30 cellular contexts compared by ENCODE assay signal in genomic region chr21:42203936-42204335, GRCh38.
"Had no signal": no experiment of that assay in that cellular context is flagged by ENCODE, and none has a peak within 500 bp of the region (broad histone marks: within the 10 kb centered on the region; RNA-seq: fewer than 3 reads in every experiment).

No MANE protein-coding gene starts in this region.

- DNase-seq: natural killer cell; occipital lobe; ovary; psoas muscle; right cardiac atrium; spleen; stimulated activated CD4-positive, alpha-beta T cell treated with anti-CD3 and anti-CD28 coated beads, Interleukin-12 subunit alpha, Interleukin-12 subunit beta, amount 100 ng/mL, for 4 hours; stimulated activated CD4-positive, alpha-beta T cell treated with anti-CD3 and anti-CD28 coated beads, Interleukin-1b, Interleukin-23, amount 100 ng/mL, for 48 hours; stimulated activated CD4-positive, alpha-beta T cell treated with anti-CD3 and anti-CD28 coated beads, Interleukin-4, amount 100 ng/mL, for 1 hour; stimulated activated CD4-positive, alpha-beta T cell treated with anti-CD3 and anti-CD28 coated beads, Interleukin-4, amount 100 ng/mL, for 4 hours; stimulated activated CD8-positive, alpha-beta memory T cell treated with anti-CD3 and anti-CD28 coated beads, Interleukin-4, amount 100 ng/mL, for 48 hours; stimulated activated naive CD4-positive, alpha-beta T cell; stimulated activated naive CD8-positive, alpha-beta T cell treated with anti-CD3 and anti-CD28 coated beads, Interleukin-15, amount 100 ng/mL, for 72 hours; stimulated activated naive CD8-positive, alpha-beta T cell treated with anti-CD3 and anti-CD28 coated beads, Interleukin-15, Interleukin-2, amounts not matched to agents 100 U/mL and 50 U/mL, for 24 hours; substantia nigra; testis; tibial artery; transverse colon; upper lobe of right lung; uterus had no signal

- H3K4me1 Mint-ChIP-seq: nephron had no signal

- H3K27me3 ChIP-seq: neural progenitor cell, ovary, spleen, suprapubic skin, testis, transverse colon, upper lobe of right lung, uterus had no signal

- H3K36me3 ChIP-seq: neural progenitor cell, ovary, spleen, suprapubic skin, tibial artery, transverse colon, upper lobe of right lung, uterus had no signal

- H3K9ac ChIP-seq: neural progenitor cell, parathyroid adenoma had no signal

- H3K27ac ChIP-seq: neural progenitor cell, ovary, parathyroid adenoma, psoas muscle, skin epidermis, spleen, suprapubic skin, testis, tibial artery, transverse colon, upper lobe of right lung, uterus had no signal

- H3K27me3 Mint-ChIP-seq: stimulated activated memory B cell treated with anti-CD40 and anti-IgM and Interleukin-4, amounts not matched to agents 10 μg/mL and 1 μg/mL and 100 μg/mL, for 72 hours; stimulated activated naive CD8-positive, alpha-beta T cell treated with anti-CD3 and anti-CD28 coated beads, Interleukin-15, amount 100 ng/mL, for 72 hours had no signal

- H3K79me2 ChIP-seq: parathyroid adenoma had no signal

- H3K4me3 ChIP-seq: neural progenitor cell, ovary, psoas muscle, skin epidermis, smooth muscle cell, spleen, suprapubic skin, testis, tibial artery, transverse colon, upper lobe of right lung, uterus had no signal

- H2AFZ ChIP-seq: neural progenitor cell, parathyroid adenoma had no signal

- H3K36me3 Mint-ChIP-seq: natural killer cell; neural progenitor cell; stimulated activated memory B cell treated with anti-CD40 and anti-IgM and Interleukin-4, amounts not matched to agents 10 μg/mL and 1 μg/mL and 100 μg/mL, for 72 hours; type B pancreatic cell had no signal

- H3K4me2 ChIP-seq: neural progenitor cell, smooth muscle cell had no signal

- H3K9me3 Mint-ChIP-seq: natural killer cell; stimulated activated memory B cell treated with anti-CD40 and anti-IgM and Interleukin-4, amounts not matched to agents 10 μg/mL and 1 μg/mL and 100 μg/mL, for 72 hours; stimulated activated naive CD8-positive, alpha-beta T cell treated with anti-CD3 and anti-CD28 coated beads, Interleukin-15, amount 100 ng/mL, for 72 hours had no signal

- H3K27ac Mint-ChIP-seq: natural killer cell; nephron; neural progenitor cell; progenitor cell of endocrine pancreas; stimulated activated memory B cell treated with anti-CD40 and anti-IgM and Interleukin-4, amounts not matched to agents 10 μg/mL and 1 μg/mL and 100 μg/mL, for 72 hours; stimulated activated naive CD8-positive, alpha-beta T cell treated with anti-CD3 and anti-CD28 coated beads, Interleukin-15, amount 100 ng/mL, for 72 hours; type B pancreatic cell had no signal

- H3K4me1 ChIP-seq: parathyroid adenoma, psoas muscle, tibial artery, uterus had no signal

- H3K4me3 Mint-ChIP-seq: natural killer cell; nephron; neural progenitor cell; stimulated activated memory B cell treated with anti-CD40 and anti-IgM and Interleukin-4, amounts not matched to agents 10 μg/mL and 1 μg/mL and 100 μg/mL, for 72 hours; stimulated activated naive CD8-positive, alpha-beta T cell treated with anti-CD3 and anti-CD28 coated beads, Interleukin-15, amount 100 ng/mL, for 72 hours; type B pancreatic cell had no signal

- ATAC-seq: natural killer cell; psoas muscle; right cardiac atrium; sciatic nerve; stimulated activated memory B cell treated with anti-CD40 and anti-IgM and Interleukin-4, amounts not matched to agents 10 μg/mL and 1 μg/mL and 100 μg/mL, for 72 hours; stimulated activated naive CD8-positive, alpha-beta T cell treated with anti-CD3 and anti-CD28 coated beads, Interleukin-15, amount 100 ng/mL, for 72 hours; stimulated activated naive CD8-positive, alpha-beta T cell treated with anti-CD3 and anti-CD28 coated beads, Interleukin-15, Interleukin-2, amounts not matched to agents 100 U/mL and 50 U/mL, for 24 hours; upper lobe of right lung had no signal

- H3K9me3 ChIP-seq: ovary, psoas muscle, spleen, suprapubic skin, testis, tibial artery, transverse colon, upper lobe of right lung, uterus had no signal
